In the genomic region with DNA sequence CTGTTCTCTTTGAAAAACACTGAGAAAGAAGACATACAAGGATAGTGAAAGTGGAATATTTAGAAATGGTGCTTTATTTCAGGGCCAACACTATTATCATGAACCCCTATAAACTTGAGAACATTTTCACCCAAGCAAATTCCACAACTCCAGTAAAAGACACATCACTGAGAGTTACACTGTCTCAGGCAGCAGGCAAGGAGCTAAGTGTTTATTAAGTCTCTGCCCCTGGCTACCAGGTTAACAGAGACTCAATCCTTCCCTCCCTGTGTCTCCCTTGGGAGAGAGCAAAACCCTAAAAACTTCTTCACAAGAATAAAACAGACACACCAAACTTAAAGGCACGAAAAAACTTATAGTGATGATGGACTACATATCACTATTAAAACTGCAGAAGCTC, we compare ENCODE assay signal across 17 cellular contexts. TPM values are rescaled to one million over a fixed set of nuclear protein-coding genes. Genes with fewer than 3 reads are reported as not detected.
DNase-seq lines count a peak whose midpoint lies in the region; TF ChIP-seq lines count a peak whose summit lies in the region.
"Had no signal": no experiment of that assay in that cellular context is flagged by ENCODE, and none has a peak within 500 bp of the region (broad histone marks: within the 10 kb centered on the region; RNA-seq: fewer than 3 reads in every experiment).

No MANE protein-coding gene starts in this region.

- H3K27ac Mint-ChIP-seq in brain: peak overlapping the region in 4 of 5 experiments; percentile 12 to 94 (median 54)
- peak overlapping the region; percentile 55 to 77 (median 56) for H3K27ac Mint-ChIP-seq in nephron
- H3K27ac Mint-ChIP-seq: CD4-positive, alpha-beta memory T cell; IgD-negative memory B cell had no signal

- H3K4me3 ChIP-seq in A673 (ENCODE audit: low read depth, low read length, poor library complexity, severe bottlenecking) (no peak overlapping the region), HUES6 (ENCODE audit: low read depth, low read length) (no peak overlapping the region)
- H3K4me3 ChIP-seq: BLaER1 treated with 17β-estradiol and CSF1 and Interleukin-3, amounts not matched to agents 10 nM and 100 nM; GM12878 had no signal

- CTCF ChIA-PET in A673 (lab: Charles Lee): no interaction called here

- peaks cover 83% of the 10 kb centered on the region for H3K4me1 Mint-ChIP-seq in brain
- H3K4me1 Mint-ChIP-seq in nephron: peaks cover 61% of the 10 kb centered on the region
- H3K4me1 Mint-ChIP-seq: CD4-positive, alpha-beta memory T cell; IgD-negative memory B cell had no signal

- H3K4me1 ChIP-seq in A673 (ENCODE audit: insufficient read depth, low read length, poor library complexity, severe bottlenecking): peaks cover 52% of the 10 kb centered on the region
- H3K4me1 ChIP-seq in HUES6 (ENCODE audit: control insufficient read depth, insufficient read depth, low read length): peaks cover 43% of the 10 kb centered on the region

- no peaks in the 10 kb centered on the region for H3K36me3 ChIP-seq in A673 (ENCODE audit: insufficient read depth, low read length, poor library complexity, severe bottlenecking)
- H3K36me3 ChIP-seq in HUES6 (ENCODE audit: control insufficient read depth, insufficient read depth, low read length): 0 out of 2 replicates have a peak, but pooled peaks cover 2% of the 10 kb centered on the region

- H3K36me3 Mint-ChIP-seq in brain (peaks cover 35% of the 10 kb centered on the region), nephron (ENCODE audit: low read depth) (peaks cover 40% of the 10 kb centered on the region)
- H3K36me3 Mint-ChIP-seq: CD4-positive, alpha-beta memory T cell; IgD-negative memory B cell had no signal

- H3K27me3 Mint-ChIP-seq in brain: peaks cover 3% of the 10 kb centered on the region
- H3K27me3 Mint-ChIP-seq in nephron (ENCODE audit: low read depth): peaks cover 17% of the 10 kb centered on the region
- H3K27me3 Mint-ChIP-seq: CD4-positive, alpha-beta memory T cell had no signal

- H3K27ac ChIP-seq in A673 (ENCODE audit: low read depth, low read length, poor library complexity, severe bottlenecking): peak overlapping the region; percentile 58
- H3K27ac ChIP-seq in HUES6 (ENCODE audit: low read depth, low read length): 0 out of 2 replicates have a peak overlapping the region, but pooled peaks have one; percentile 6
- H3K27ac ChIP-seq: BLaER1 treated with 17β-estradiol and CSF1 and Interleukin-3, amounts not matched to agents 10 nM and 100 nM had no signal

- peaks cover 0 to 7% (median 6%) of the 10 kb centered on the region in 5 experiments for H3K9me3 Mint-ChIP-seq in brain
- H3K9me3 Mint-ChIP-seq in nephron: peaks cover 7% of the 10 kb centered on the region

- POLR2A ChIA-PET in A673 (lab: Charles Lee; ENCODE audit: low non-redundant PET): no interaction called here

- H3K9ac ChIP-seq in HUES6 (ENCODE audit: low read length): no peak overlapping the region
- H3K9ac ChIP-seq: BLaER1 treated with 17β-estradiol and CSF1 and Interleukin-3, amounts not matched to agents 10 nM and 100 nM had no signal

- H3K27me3 ChIP-seq in A673 (replicated peaks; ENCODE audit: insufficient read depth, low read depth, low read length, poor library complexity): no peaks in the 10 kb centered on the region
- no peaks in the 10 kb centered on the region for H3K27me3 ChIP-seq in HUES6 (ENCODE audit: control insufficient read depth, insufficient read depth, low read length)
- H3K27me3 ChIP-seq: BLaER1 treated with 17β-estradiol and CSF1 and Interleukin-3, amounts not matched to agents 10 nM and 100 nM had no signal

- peak; percentile 34 for DNase-seq in A673 (ENCODE audit: low spot score)
- DNase-seq in C1 segment of cervical spinal cord (lab: John Stamatoyannopoulos, UW): no peak
- no peak for DNase-seq in NCI-H128 (lab: John Stamatoyannopoulos, UW; ENCODE audit: unreplicated experiment)
- DNase-seq in kidney glomerular epithelial cell (lab: John Stamatoyannopoulos, UW): no peak
- DNase-seq in stimulated activated CD4-positive, alpha-beta T cell treated with anti-CD3 and anti-CD28 coated beads, Interleukin-12 subunit alpha, Interleukin-12 subunit beta, amount 100 ng/mL, for 4 hours: no peak
- DNase-seq: 8988T; ACHN; CD4-positive, alpha-beta memory T cell; DMS79; HCEC 1CT had no signal

- no peak for TF ChIP-seq CTCF in A673 (conservative IDR thresholded peaks at IDR 0.05; ENCODE audit: low read depth, low read length)
- TF ChIP-seq CTCF in brain (conservative IDR thresholded peaks at IDR 0.05): no peak
- no peak for TF ChIP-seq CTCF in nephron (IDR thresholded peaks at IDR 0.05; ENCODE audit: unreplicated experiment in 3 of 3)

- H3K4me3 Mint-ChIP-seq in brain: peak overlapping the region in 1 of 5 experiments; percentile 61
- peak overlapping the region in 1 of 3 experiments; percentile 29 for H3K4me3 Mint-ChIP-seq in nephron
- H3K4me3 Mint-ChIP-seq: CD4-positive, alpha-beta memory T cell; IgD-negative memory B cell had no signal

- H3K9me3 ChIP-seq in A673 (ENCODE audit: low read depth, low read length, poor library complexity, severe bottlenecking) (no peaks in the 10 kb centered on the region), HUES6 (ENCODE audit: control insufficient read depth, insufficient read depth, low read depth, low read length) (peaks cover 13% of the 10 kb centered on the region)

- intact Hi-C loops in A673 (cut with micrococcal nuclease; ENCODE audit: unreplicated experiment): loop anchor here (1.0 to 5.0 kb wide), 2 partner anchors 182 to 290 kb away; no protein-coding TSS in a partner anchor

- no TSS peak for BruUV-seq in A673 (replicated peaks; lab: Mats Ljungman, UMichigan)

RNA-seq across cellular contexts. Expression of a gene that starts 18.5 kb away (rescaled TPM):
- total RNA-seq in A673 (2021): 2.0 and 3.4 TPM in 2 replicates
- 3.4 TPM for polyA plus RNA-seq in brain (ENCODE audit: insufficient read depth, low read depth, low replicate concordance)
- total RNA-seq: CD4-positive, alpha-beta memory T cell; G401; GM12878 had no signal
- polyA plus RNA-seq: CD4-positive, alpha-beta memory T cell; GM12878 had no signal
